24 cellular contexts compared by ENCODE assay signal in genomic region chr6:15137086-15137485, GRCh38.
"Had no signal": no experiment of that assay in that cellular context is flagged by ENCODE, and none has a peak within 500 bp of the region (broad histone marks: within the 10 kb centered on the region; RNA-seq: fewer than 3 reads in every experiment).

No MANE protein-coding gene starts in this region.

- FAIRE-seq: islet of Langerhans, pancreas, TTC549 had no signal

- H3K4me3 ChIP-seq: heart left ventricle, pancreas, psoas muscle, suprapubic skin, tibial nerve, uterus had no signal

- ATAC-seq: heart left ventricle, left cardiac atrium, pancreas, psoas muscle, right cardiac atrium had no signal

- H3K27me3 ChIP-seq: heart left ventricle, pancreas, suprapubic skin, tibial nerve, uterus had no signal

- H3K36me3 Mint-ChIP-seq: activated naive CD8-positive, alpha-beta T cell treated with anti-CD3 and anti-CD28 coated beads, Interleukin-2, amount 10 ng/mL, durations not matched to agents 7 days and 5 days had no signal

- H3K27ac Mint-ChIP-seq: activated naive CD8-positive, alpha-beta T cell treated with anti-CD3 and anti-CD28 coated beads, Interleukin-2, amount 10 ng/mL, durations not matched to agents 7 days and 5 days; activated T-helper 1 cell treated with anti-CD3 and anti-CD28 coated beads, Interleukin-12 subunit alpha, Interleukin-12 subunit beta, Interleukin-2, Interleukin-4 antibody, amounts not matched to agents 30 ng/mL and 10 ng/mL and 1 ng/mL, durations not matched to agents 14 hours and 24 hours and 36 hours; endodermal cell; nephron progenitor cell; stimulated activated naive CD8-positive, alpha-beta T cell treated with anti-CD3 and anti-CD28 coated beads, Interleukin-15, Interleukin-2, amounts not matched to agents 100 ng/mL and 50 ng/mL, for 24 hours had no signal

- H3K27ac ChIP-seq: epithelial cell of prostate, heart left ventricle, pancreas, psoas muscle, suprapubic skin, tibial nerve, uterus, WERI-Rb-1 had no signal

- DNase-seq: activated CD4-positive, alpha-beta T cell treated with anti-CD3 and anti-CD28 coated beads, Interleukin-2, amount 50 U/mL, for 48 hours; activated gamma-delta T cell treated with Interleukin-2 at 50 U/mL for 16 hours; activated naive CD8-positive, alpha-beta T cell treated with anti-CD3 and anti-CD28 coated beads, Interleukin-2, amount 10 ng/mL, durations not matched to agents 7 days and 5 days; amniotic stem cell; cortex of kidney; endodermal cell; heart left ventricle; left cardiac atrium; mesenchymal stem cell; nephron progenitor cell; pancreas; psoas muscle; right cardiac atrium; stimulated activated CD4-positive, alpha-beta T cell treated with anti-CD3 and anti-CD28 coated beads, Interleukin-4, amount 100 ng/mL, for 24 hours; T-helper 1 cell; uterus; WERI-Rb-1 had no signal

- H3K9me3 Mint-ChIP-seq: activated naive CD8-positive, alpha-beta T cell treated with anti-CD3 and anti-CD28 coated beads, Interleukin-2, amount 10 ng/mL, durations not matched to agents 7 days and 5 days; activated T-helper 1 cell treated with anti-CD3 and anti-CD28 coated beads, Interleukin-12 subunit alpha, Interleukin-12 subunit beta, Interleukin-2, Interleukin-4 antibody, amounts not matched to agents 30 ng/mL and 10 ng/mL and 1 ng/mL, durations not matched to agents 14 hours and 24 hours and 36 hours; endodermal cell; nephron progenitor cell; stimulated activated naive CD8-positive, alpha-beta T cell treated with anti-CD3 and anti-CD28 coated beads, Interleukin-15, Interleukin-2, amounts not matched to agents 100 ng/mL and 50 ng/mL, for 24 hours had no signal

- H3K36me3 ChIP-seq: heart left ventricle, pancreas, suprapubic skin, tibial nerve, uterus, WERI-Rb-1 had no signal

- H3K9me3 ChIP-seq: heart left ventricle, pancreas, psoas muscle, suprapubic skin, tibial nerve, uterus had no signal

- H3K4me1 Mint-ChIP-seq: endodermal cell had no signal

- H3K4me3 Mint-ChIP-seq: activated naive CD8-positive, alpha-beta T cell treated with anti-CD3 and anti-CD28 coated beads, Interleukin-2, amount 10 ng/mL, durations not matched to agents 7 days and 5 days; activated T-helper 1 cell treated with anti-CD3 and anti-CD28 coated beads, Interleukin-12 subunit alpha, Interleukin-12 subunit beta, Interleukin-2, Interleukin-4 antibody, amounts not matched to agents 30 ng/mL and 10 ng/mL and 1 ng/mL, durations not matched to agents 14 hours and 24 hours and 36 hours; endodermal cell; nephron progenitor cell; stimulated activated naive CD8-positive, alpha-beta T cell treated with anti-CD3 and anti-CD28 coated beads, Interleukin-15, Interleukin-2, amounts not matched to agents 100 ng/mL and 50 ng/mL, for 24 hours had no signal

- H3K4me1 ChIP-seq: pancreas, psoas muscle, tibial nerve, uterus had no signal

- H3K27me3 Mint-ChIP-seq: activated naive CD8-positive, alpha-beta T cell treated with anti-CD3 and anti-CD28 coated beads, Interleukin-2, amount 10 ng/mL, durations not matched to agents 7 days and 5 days; stimulated activated naive CD8-positive, alpha-beta T cell treated with anti-CD3 and anti-CD28 coated beads, Interleukin-15, Interleukin-2, amounts not matched to agents 100 ng/mL and 50 ng/mL, for 24 hours had no signal
